Comparison of ENCODE assay signal across 1 cellular context in the genomic region with DNA sequence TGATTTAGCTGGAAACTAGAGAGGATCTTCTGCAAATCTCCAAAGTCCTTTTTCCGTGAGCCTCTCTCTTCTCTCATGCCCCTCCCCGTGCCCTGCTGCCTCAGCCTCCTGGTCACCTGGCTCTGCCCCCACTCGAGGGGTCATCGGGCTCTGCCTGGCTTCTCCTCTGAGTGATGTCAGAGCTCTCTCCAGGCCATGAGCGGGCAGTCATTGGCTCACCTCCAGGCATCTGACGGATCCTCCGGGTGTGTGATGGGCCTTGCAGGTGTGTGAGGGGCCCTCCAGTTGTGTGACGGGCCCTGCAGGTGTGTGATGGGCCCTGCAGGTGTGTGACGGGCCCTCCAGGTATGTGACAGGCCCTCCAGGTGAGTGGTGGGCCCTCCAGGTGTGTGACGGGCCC.
TF ChIP-seq lines count a peak whose summit lies in the region.

No MANE protein-coding gene starts in this region.

TF ChIP-seq in H1, 55 proteins besides CTCF, POLR2A, EP300 and RAD21:
- TF ChIP-seq SP1 (IDR thresholded peaks at IDR 0.05; ENCODE audit: low read depth, low read length) (no peak), SAP30 (IDR thresholded peaks at IDR 0.05; ENCODE audit: insufficient read depth, insufficient replicate concordance, low read length) (no peak), CBX5 (IDR thresholded peaks at IDR 0.05; ENCODE audit: low read depth, low read length) (no peak), BACH1 (IDR thresholded peaks at IDR 0.05; ENCODE audit: low read length) (no peak), KDM1A (IDR thresholded peaks at IDR 0.05; ENCODE audit: borderline replicate concordance, low read length) (no peak), SIX5 (IDR thresholded peaks at IDR 0.05; ENCODE audit: low read depth, low read length) (no peak), JUND (IDR thresholded peaks at IDR 0.05; ENCODE audit: low read length) (no peak), SP4 (IDR thresholded peaks at IDR 0.05; ENCODE audit: low read length) (no peak), KDM4A (IDR thresholded peaks at IDR 0.05; ENCODE audit: low read depth, low read length, severe bottlenecking) (no peak), BCL11A (IDR thresholded peaks at IDR 0.05; ENCODE audit: low read depth in 2 of 2, low read length in 2 of 2) (no peak), EGR1 (IDR thresholded peaks at IDR 0.05; ENCODE audit: borderline replicate concordance, low read depth, low read length) (no peak), HDAC2 (IDR thresholded peaks at IDR 0.05; ENCODE audit: borderline replicate concordance in 1 of 2, low read depth in 2 of 2, low read length in 2 of 2) (no peak), RFX5 (IDR thresholded peaks at IDR 0.05; ENCODE audit: borderline replicate concordance, low read depth, low read length) (no peak), SIN3A (conservative IDR thresholded peaks at IDR 0.05 in 1 of 2, IDR thresholded peaks at IDR 0.05 in 1 of 2; ENCODE audit: low read depth in 1 of 2, low read length in 2 of 2) (no peak), HDAC6 (IDR thresholded peaks at IDR 0.05; ENCODE audit: low read depth, low read length) (no peak), RNF2 (IDR thresholded peaks at IDR 0.05; ENCODE audit: borderline replicate concordance, low read depth, low read length, missing control alignments, poor library complexity, severe bottlenecking) (no peak), TAF1 (IDR thresholded peaks at IDR 0.05; ENCODE audit: low read depth, low read length) (no peak), RBBP5 (IDR thresholded peaks at IDR 0.05; ENCODE audit: borderline replicate concordance, low read depth, low read length) (no peak)
- TF ChIP-seq, protein P1, sequence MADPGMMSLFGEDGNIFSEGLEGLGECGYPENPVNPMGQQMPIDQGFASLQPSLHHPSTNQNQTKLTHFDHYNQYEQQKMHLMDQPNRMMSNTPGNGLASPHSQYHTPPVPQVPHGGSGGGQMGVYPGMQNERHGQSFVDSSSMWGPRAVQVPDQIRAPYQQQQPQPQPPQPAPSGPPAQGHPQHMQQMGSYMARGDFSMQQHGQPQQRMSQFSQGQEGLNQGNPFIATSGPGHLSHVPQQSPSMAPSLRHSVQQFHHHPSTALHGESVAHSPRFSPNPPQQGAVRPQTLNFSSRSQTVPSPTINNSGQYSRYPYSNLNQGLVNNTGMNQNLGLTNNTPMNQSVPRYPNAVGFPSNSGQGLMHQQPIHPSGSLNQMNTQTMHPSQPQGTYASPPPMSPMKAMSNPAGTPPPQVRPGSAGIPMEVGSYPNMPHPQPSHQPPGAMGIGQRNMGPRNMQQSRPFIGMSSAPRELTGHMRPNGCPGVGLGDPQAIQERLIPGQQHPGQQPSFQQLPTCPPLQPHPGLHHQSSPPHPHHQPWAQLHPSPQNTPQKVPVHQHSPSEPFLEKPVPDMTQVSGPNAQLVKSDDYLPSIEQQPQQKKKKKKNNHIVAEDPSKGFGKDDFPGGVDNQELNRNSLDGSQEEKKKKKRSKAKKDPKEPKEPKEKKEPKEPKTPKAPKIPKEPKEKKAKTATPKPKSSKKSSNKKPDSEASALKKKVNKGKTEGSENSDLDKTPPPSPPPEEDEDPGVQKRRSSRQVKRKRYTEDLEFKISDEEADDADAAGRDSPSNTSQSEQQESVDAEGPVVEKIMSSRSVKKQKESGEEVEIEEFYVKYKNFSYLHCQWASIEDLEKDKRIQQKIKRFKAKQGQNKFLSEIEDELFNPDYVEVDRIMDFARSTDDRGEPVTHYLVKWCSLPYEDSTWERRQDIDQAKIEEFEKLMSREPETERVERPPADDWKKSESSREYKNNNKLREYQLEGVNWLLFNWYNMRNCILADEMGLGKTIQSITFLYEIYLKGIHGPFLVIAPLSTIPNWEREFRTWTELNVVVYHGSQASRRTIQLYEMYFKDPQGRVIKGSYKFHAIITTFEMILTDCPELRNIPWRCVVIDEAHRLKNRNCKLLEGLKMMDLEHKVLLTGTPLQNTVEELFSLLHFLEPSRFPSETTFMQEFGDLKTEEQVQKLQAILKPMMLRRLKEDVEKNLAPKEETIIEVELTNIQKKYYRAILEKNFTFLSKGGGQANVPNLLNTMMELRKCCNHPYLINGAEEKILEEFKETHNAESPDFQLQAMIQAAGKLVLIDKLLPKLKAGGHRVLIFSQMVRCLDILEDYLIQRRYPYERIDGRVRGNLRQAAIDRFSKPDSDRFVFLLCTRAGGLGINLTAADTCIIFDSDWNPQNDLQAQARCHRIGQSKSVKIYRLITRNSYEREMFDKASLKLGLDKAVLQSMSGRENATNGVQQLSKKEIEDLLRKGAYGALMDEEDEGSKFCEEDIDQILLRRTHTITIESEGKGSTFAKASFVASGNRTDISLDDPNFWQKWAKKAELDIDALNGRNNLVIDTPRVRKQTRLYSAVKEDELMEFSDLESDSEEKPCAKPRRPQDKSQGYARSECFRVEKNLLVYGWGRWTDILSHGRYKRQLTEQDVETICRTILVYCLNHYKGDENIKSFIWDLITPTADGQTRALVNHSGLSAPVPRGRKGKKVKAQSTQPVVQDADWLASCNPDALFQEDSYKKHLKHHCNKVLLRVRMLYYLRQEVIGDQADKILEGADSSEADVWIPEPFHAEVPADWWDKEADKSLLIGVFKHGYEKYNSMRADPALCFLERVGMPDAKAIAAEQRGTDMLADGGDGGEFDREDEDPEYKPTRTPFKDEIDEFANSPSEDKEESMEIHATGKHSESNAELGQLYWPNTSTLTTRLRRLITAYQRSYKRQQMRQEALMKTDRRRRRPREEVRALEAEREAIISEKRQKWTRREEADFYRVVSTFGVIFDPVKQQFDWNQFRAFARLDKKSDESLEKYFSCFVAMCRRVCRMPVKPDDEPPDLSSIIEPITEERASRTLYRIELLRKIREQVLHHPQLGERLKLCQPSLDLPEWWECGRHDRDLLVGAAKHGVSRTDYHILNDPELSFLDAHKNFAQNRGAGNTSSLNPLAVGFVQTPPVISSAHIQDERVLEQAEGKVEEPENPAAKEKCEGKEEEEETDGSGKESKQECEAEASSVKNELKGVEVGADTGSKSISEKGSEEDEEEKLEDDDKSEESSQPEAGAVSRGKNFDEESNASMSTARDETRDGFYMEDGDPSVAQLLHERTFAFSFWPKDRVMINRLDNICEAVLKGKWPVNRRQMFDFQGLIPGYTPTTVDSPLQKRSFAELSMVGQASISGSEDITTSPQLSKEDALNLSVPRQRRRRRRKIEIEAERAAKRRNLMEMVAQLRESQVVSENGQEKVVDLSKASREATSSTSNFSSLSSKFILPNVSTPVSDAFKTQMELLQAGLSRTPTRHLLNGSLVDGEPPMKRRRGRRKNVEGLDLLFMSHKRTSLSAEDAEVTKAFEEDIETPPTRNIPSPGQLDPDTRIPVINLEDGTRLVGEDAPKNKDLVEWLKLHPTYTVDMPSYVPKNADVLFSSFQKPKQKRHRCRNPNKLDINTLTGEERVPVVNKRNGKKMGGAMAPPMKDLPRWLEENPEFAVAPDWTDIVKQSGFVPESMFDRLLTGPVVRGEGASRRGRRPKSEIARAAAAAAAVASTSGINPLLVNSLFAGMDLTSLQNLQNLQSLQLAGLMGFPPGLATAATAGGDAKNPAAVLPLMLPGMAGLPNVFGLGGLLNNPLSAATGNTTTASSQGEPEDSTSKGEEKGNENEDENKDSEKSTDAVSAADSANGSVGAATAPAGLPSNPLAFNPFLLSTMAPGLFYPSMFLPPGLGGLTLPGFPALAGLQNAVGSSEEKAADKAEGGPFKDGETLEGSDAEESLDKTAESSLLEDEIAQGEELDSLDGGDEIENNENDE (IDR thresholded peaks at IDR 0.05; ENCODE audit: insufficient replicate concordance, low read length) = no peak
